Comparison of ENCODE assay signal across 8 cellular contexts in genomic region chr6:113421997-113422396, GRCh38.
"Had no signal": no experiment of that assay in that cellular context is flagged by ENCODE, and none has a peak within 500 bp of the region (broad histone marks: within the 10 kb centered on the region; RNA-seq: fewer than 3 reads in every experiment).

No MANE protein-coding gene starts in this region.

- H3K9ac ChIP-seq: KMS-11 had no signal

- ATAC-seq: K562 had no signal

- H3K4me3 Mint-ChIP-seq: IgD-negative memory B cell had no signal

- H3K27me3 Mint-ChIP-seq: IgD-negative memory B cell had no signal

- H3K27ac Mint-ChIP-seq: IgD-negative memory B cell had no signal

- H3K4me2 ChIP-seq: KMS-11 had no signal

- H3K4me3 ChIP-seq: K562 had no signal

- H3K27ac ChIP-seq: HL-60, KMS-11 had no signal

- DNase-seq: IMR-90, KBM-7, KG1 had no signal

- H3K9me3 Mint-ChIP-seq: IgD-negative memory B cell had no signal

- FAIRE-seq: HTR-8/SVneo, K562 had no signal
